8 cellular contexts compared by ENCODE assay signal in genomic region chr6:36594029-36594815, GRCh38. TPM values are rescaled to one million over a fixed set of nuclear protein-coding genes. Genes with fewer than 3 reads are reported as not detected.
DNase-seq lines count a peak whose midpoint lies in the region; ATAC-seq and TF ChIP-seq lines count a peak whose summit lies in the region.

Gene SRSF3, plus strand, starts transcription at chr6:36594362. Its CDS starts 2,401 bp downstream, at chr6:36596763.

- peak; percentile 20 for TF ChIP-seq CTCF in GM12865 (IDR thresholded peaks at IDR 0.05; ENCODE audit: insufficient read depth, low read depth, low read length, missing control alignments)
- TF ChIP-seq CTCF in osteoblast (IDR thresholded peaks at IDR 0.05; ENCODE audit: extremely low read depth, low read depth, low read length) = peak; percentile 25
- peak; percentile 56 for TF ChIP-seq CTCF in thoracic aorta (IDR thresholded peaks at IDR 0.05)

- no peaks in the 10 kb centered on the region for H3K27me3 Mint-ChIP-seq in activated naive CD8-positive, alpha-beta T cell

- H3K4me3 ChIP-seq in GM12865 (ENCODE audit: low read depth, low read length) (peak within 1 kb of the TSS; percentile 94), osteoblast (ENCODE audit: insufficient read depth, low read length) (peak within 1 kb of the TSS; percentile 95), thoracic aorta (peak within 1 kb of the TSS; percentile 98)

- H3K79me2 ChIP-seq in osteoblast (ENCODE audit: insufficient read depth, low read length) = peaks cover 63% of the 10 kb centered on the region

- H3K9me3 ChIP-seq in osteoblast (ENCODE audit: low read depth, low read length) (no peaks in the 10 kb centered on the region), thoracic aorta (no peaks in the 10 kb centered on the region)

- peak within 1 kb of the TSS; percentile 100 for H3K4me3 Mint-ChIP-seq in activated naive CD8-positive, alpha-beta T cell

- peak within 1 kb of the TSS; percentile 100 for H3K27ac Mint-ChIP-seq in activated naive CD8-positive, alpha-beta T cell

- H3K36me3 Mint-ChIP-seq in activated naive CD8-positive, alpha-beta T cell = peaks cover 19% of the 10 kb centered on the region

- no peaks in the 10 kb centered on the region for H3K9me3 Mint-ChIP-seq in activated naive CD8-positive, alpha-beta T cell (ENCODE audit: low read depth)

- H3K27ac ChIP-seq in osteoblast (ENCODE audit: low read depth, low read length) (peak within 1 kb of the TSS; percentile 99), thoracic aorta (peak within 1 kb of the TSS; percentile 95 to 99)

- DNase-seq in GM12865 (ENCODE audit: low read depth) (peak; percentile 99), NCI-H1105 (lab: John Stamatoyannopoulos, UW) (peak; percentile 99), SKM-1 treated with dmso at 0.1 percent for 144 hours (lab: John Stamatoyannopoulos, UW; ENCODE audit: unreplicated experiment) (peak; percentile 98), glomerular visceral epithelial cell (ENCODE audit: extremely low spot score) (peak; percentile 99), osteoblast (ENCODE audit: insufficient read length, low spot score, missing footprints) (peak; percentile 96), thoracic aorta (ENCODE audit: low spot score) (peak; percentile 89)

- peak within 1 kb of the TSS; percentile 92 for H2AFZ ChIP-seq in osteoblast (ENCODE audit: low read length)

- peak within 1 kb of the TSS; percentile 97 for H3K4me2 ChIP-seq in osteoblast (ENCODE audit: insufficient read depth, low read length)

- H3K27me3 ChIP-seq in osteoblast (ENCODE audit: insufficient read depth, low read length) = no peaks in the 10 kb centered on the region
- H3K27me3 ChIP-seq in thoracic aorta (replicated peaks; ENCODE audit: insufficient read depth) = no peaks in the 10 kb centered on the region

- peaks cover 34% of the 10 kb centered on the region for H3K4me1 Mint-ChIP-seq in activated naive CD8-positive, alpha-beta T cell (ENCODE audit: low read depth)

- H3K36me3 ChIP-seq in osteoblast (ENCODE audit: insufficient read depth, low read length) (peaks cover 31% of the 10 kb centered on the region), thoracic aorta (peaks cover 19% of the 10 kb centered on the region)

- peaks cover 48% of the 10 kb centered on the region for H4K20me1 ChIP-seq in osteoblast (ENCODE audit: insufficient read depth, low read length)

- H3K4me1 ChIP-seq in osteoblast (ENCODE audit: insufficient read depth, low read length) (peaks cover 37% of the 10 kb centered on the region), thoracic aorta (ENCODE audit: control insufficient read depth in 1 of 2, low read depth in 2 of 2) (peaks cover 22 to 36% of the 10 kb centered on the region in 2 donors)

- ATAC-seq in HG02642 (IDR thresholded peaks at IDR 0.05; ENCODE audit: poor library complexity, unreplicated experiment) (peak; percentile 91), thoracic aorta (ENCODE audit: insufficient number of reproducible peaks, low FRiP score, low read depth) (peak; percentile 91)

RNA-seq across cellular contexts. Expression of gene SRSF3, which starts in this region (rescaled TPM):
- total RNA-seq in osteoblast = 236 and 289 TPM in 2 replicates
- 100 to 1,000 TPM in 1 of 2 donors, 10 to 100 TPM in 1; 88.5 to 120 TPM for total RNA-seq in thoracic aorta

Comparison
In these comparisons a context has a peak if more than half of its experiments do, and no peak if none do; other contexts are left out.
1. Peak in every context shown above with its lines: DNase-seq, ATAC-seq, H3K4me3 ChIP-seq and H3K27ac ChIP-seq.